11 cellular contexts compared by ENCODE assay signal in genomic region chr16:24302636-24303035, GRCh38. TPM values are rescaled to one million over a fixed set of nuclear protein-coding genes. Genes with fewer than 3 reads are reported as not detected.
"Had no signal": no experiment of that assay in that cellular context is flagged by ENCODE, and none has a peak within 500 bp of the region (broad histone marks: within the 10 kb centered on the region; RNA-seq: fewer than 3 reads in every experiment).

No MANE protein-coding gene starts in this region.

- H2AFZ ChIP-seq: GM23248, GM23338 had no signal

- H3K27ac ChIP-seq: GM23248 had no signal

- H3K4me3 Mint-ChIP-seq: GM23338, H9, HFFc6 had no signal

- H3K9me3 Mint-ChIP-seq: H9 had no signal

- H3K4me1 ChIP-seq: HAP-1 had no signal

- H3K36me3 ChIP-seq: HAP-1 had no signal

- H3K4me2 ChIP-seq: GM23338 had no signal

- FAIRE-seq: H54 had no signal

- H3K4me1 Mint-ChIP-seq: GM23338 had no signal

- H3K9ac ChIP-seq: GM23248 had no signal

- H3K9me3 ChIP-seq: HAP-1 had no signal

- H3K27ac Mint-ChIP-seq: GM23338, H9, HFFc6 had no signal

- ATAC-seq: GM23338, HCT116 had no signal

- H3K4me3 ChIP-seq: GM23248, GM23338, HAP-1 had no signal

- DNase-seq: GM23248, GOT3, H7, H9, HCEC 1CT, HFFc6 had no signal

RNA-seq across cellular contexts. Expression of gene CACNG3, which starts 46.5 kb away (rescaled TPM):
- total RNA-seq: GM23248, GM23338, H4, H7, H9, HFFc6 had no signal
- polyA plus RNA-seq: GM23248, GM23338 had no signal
